ENCODE assay signal across 10 cellular contexts in genomic region chr7:44990520-44991023, GRCh38. TPM values are rescaled to one million over a fixed set of nuclear protein-coding genes. Genes with fewer than 3 reads are reported as not detected.
DNase-seq lines count a peak whose midpoint lies in the region; ATAC-seq, FAIRE-seq and TF ChIP-seq lines count a peak whose summit lies in the region.
"Had no signal": no experiment of that assay in that cellular context is flagged by ENCODE, and none has a peak within 500 bp of the region (broad histone marks: within the 10 kb centered on the region; RNA-seq: fewer than 3 reads in every experiment).

No MANE protein-coding gene starts in this region.

- intact Hi-C loops in endothelial cell of umbilical vein (cut with micrococcal nuclease) (loop anchor here (1.0 kb wide), 1 partner anchor 9 kb away; no protein-coding TSS in a partner anchor), right lobe of liver (cut with DNase I) (no loop called here)

- H3K4me1 ChIP-seq in HEK293 (ENCODE audit: control insufficient read depth, insufficient read depth, low read length) = peaks cover 5% of the 10 kb centered on the region
- peaks cover 29% of the 10 kb centered on the region for H3K4me1 ChIP-seq in OCI-LY1 (ENCODE audit: insufficient read depth, low read length, severe bottlenecking)
- H3K4me1 ChIP-seq in endothelial cell of umbilical vein (ENCODE audit: control insufficient read depth, extremely low read depth, insufficient read depth, low read length) = peaks cover 27% of the 10 kb centered on the region
- peaks cover 0 to 7% (median 0%) of the 10 kb centered on the region in 4 donors for H3K4me1 ChIP-seq in right lobe of liver

- no peaks in the 10 kb centered on the region for H3K9me3 ChIP-seq in HEK293 (ENCODE audit: control insufficient read depth, insufficient read depth, low read depth, low read length)
- no peaks in the 10 kb centered on the region for H3K9me3 ChIP-seq in OCI-LY1 (ENCODE audit: low read length)
- H3K9me3 ChIP-seq in endothelial cell of umbilical vein (replicated peaks; ENCODE audit: control insufficient read depth, insufficient read depth, low read length) = no peaks in the 10 kb centered on the region
- no peaks in the 10 kb centered on the region for H3K9me3 ChIP-seq in right lobe of liver

- WGBS in right lobe of liver (ENCODE audit: insufficient coverage, low coverage, low lambda C conversion rate, missing lambda C conversion rate) = 76% methylated on average over 4 of the region's 4 CpGs

- no peak overlapping the region for H3K4me2 ChIP-seq in OCI-LY1 (ENCODE audit: low read length)
- H3K4me2 ChIP-seq in endothelial cell of umbilical vein (ENCODE audit: insufficient read depth, low read length) = no peak overlapping the region

- DNase-seq in endothelial cell of umbilical vein (ENCODE audit: low read depth, low spot score) (peak; percentile 91), putamen (ENCODE audit: low spot score) (peak; percentile 64), SW 1271 (lab: John Stamatoyannopoulos, UW) (no peak), Kasumi-1 (lab: John Stamatoyannopoulos, UW) (no peak), right lobe of liver (no peak)
- DNase-seq: NCI-H146; stimulated activated CD4-positive, alpha-beta T cell treated with anti-CD3 and anti-CD28 coated beads, Interleukin-4, amount 100 ng/mL, for 24 hours had no signal

- H3K9ac ChIP-seq in OCI-LY1 (ENCODE audit: low read length) (no peak overlapping the region), endothelial cell of umbilical vein (replicated peaks; ENCODE audit: extremely low read depth, insufficient read depth, low read length) (peak overlapping the region; percentile 58)

- no peak for TF ChIP-seq CTCF in HEK293 (tag by site-specific recombination; IDR thresholded peaks at IDR 0.05)
- TF ChIP-seq CTCF in OCI-LY1 (IDR thresholded peaks at IDR 0.05; ENCODE audit: low read length) = no peak
- no peak for TF ChIP-seq CTCF in endothelial cell of umbilical vein (IDR thresholded peaks at IDR 0.05; ENCODE audit: extremely low read depth in 1 of 2, insufficient read depth in 1 of 2, low read depth in 1 of 2, low read length in 2 of 2)
- no peak for TF ChIP-seq CTCF in right lobe of liver (IDR thresholded peaks at IDR 0.05)

- no peaks in the 10 kb centered on the region for H4K20me1 ChIP-seq in OCI-LY1 (ENCODE audit: insufficient read depth, low read length)
- no peaks in the 10 kb centered on the region for H4K20me1 ChIP-seq in endothelial cell of umbilical vein (replicated peaks; ENCODE audit: control insufficient read depth, extremely low read depth, insufficient read depth, low read length)

- H3F3A ChIP-seq in OCI-LY1 (ENCODE audit: insufficient read depth, low read length) = peaks cover 6% of the 10 kb centered on the region

- peak overlapping the region; percentile 11; the same call in 1 of the 2 replicates for H3K27ac ChIP-seq in HEK293 (ENCODE audit: extremely low read depth, low read depth, low read length)
- peak overlapping the region; percentile 26 for H3K27ac ChIP-seq in OCI-LY1 (ENCODE audit: low read depth, low read length, poor library complexity, severe bottlenecking)
- H3K27ac ChIP-seq in endothelial cell of umbilical vein (ENCODE audit: insufficient read depth, low read depth, low read length) = peak overlapping the region; percentile 98
- H3K27ac ChIP-seq in right lobe of liver = no peak overlapping the region

- dilution Hi-C loops in endothelial cell of umbilical vein (cut with MboI; ENCODE audit: extremely low pct_ligation_motif_present, low sequenced_read_pairs) = no loop called here

- no peaks in the 10 kb centered on the region for H3K27me3 ChIP-seq in OCI-LY1 (ENCODE audit: insufficient read depth, low read length)
- no peaks in the 10 kb centered on the region for H3K27me3 ChIP-seq in endothelial cell of umbilical vein (ENCODE audit: control insufficient read depth in 2 of 2, insufficient read depth in 2 of 2, low read length in 2 of 2)
- H3K27me3 ChIP-seq in right lobe of liver = no peaks in the 10 kb centered on the region

- H3K79me2 ChIP-seq in OCI-LY1 (ENCODE audit: insufficient read depth, low read length) (peaks cover 9% of the 10 kb centered on the region), endothelial cell of umbilical vein (ENCODE audit: control insufficient read depth, insufficient read depth, low read length) (peaks cover 9% of the 10 kb centered on the region)

- CTCF ChIA-PET in HEK293 (lab: Yijun Ruan, JAX) = interaction anchor here (0.6 to 1.8 kb wide), 3 partner anchors 16 to 128 kb away, joined by 3 to 4 read pairs (median 4); no protein-coding TSS in a partner anchor
- CTCF ChIA-PET in endothelial cell of umbilical vein (lab: Charles Lee) = interaction anchor here (1.1 to 3.2 kb wide), 4 partner anchors 9 to 145 kb away, joined by 3 to 21 read pairs (median 12); partner anchors contain the start of gene CCM2

- peaks cover 0 to 6% of the 10 kb centered on the region in 2 experiments; a peak in 1 of 3 replicates for H3K36me3 ChIP-seq in HEK293 (ENCODE audit: control insufficient read depth in 2 of 2, insufficient read depth in 1 of 2, low read length in 2 of 2)
- peaks cover 7% of the 10 kb centered on the region for H3K36me3 ChIP-seq in OCI-LY1 (ENCODE audit: insufficient read depth, low read length)
- H3K36me3 ChIP-seq in endothelial cell of umbilical vein (ENCODE audit: control insufficient read depth in 2 of 2, extremely low read depth in 1 of 2, insufficient read depth in 2 of 2, low read length in 2 of 2) = no peaks in the 10 kb centered on the region
- no peaks in the 10 kb centered on the region for H3K36me3 ChIP-seq in right lobe of liver

- POLR2A ChIA-PET in HEK293 (lab: Yijun Ruan, JAX) = interaction anchor here (1.6 kb wide), 1 partner anchor 9 kb away, joined by 5 read pairs; the partner anchor contains the start of gene CCM2
- POLR2A ChIA-PET in endothelial cell of umbilical vein (lab: Charles Lee) = interaction anchor here (0.9 kb wide), 1 partner anchor 108 kb away, joined by 3 read pairs; no protein-coding TSS in a partner anchor

- no peaks in the 10 kb centered on the region for H3K9me1 ChIP-seq in endothelial cell of umbilical vein (replicated peaks; ENCODE audit: control insufficient read depth, extremely low read depth, insufficient read depth, low read length)

- no peaks in the 10 kb centered on the region for H3K9me2 ChIP-seq in OCI-LY1 (ENCODE audit: low read depth, low read length)

- H3K4me3 ChIP-seq in HEK293 (ENCODE audit: low read depth, low read length) = no peak overlapping the region
- no peak overlapping the region for H3K4me3 ChIP-seq in OCI-LY1 (ENCODE audit: low read depth, low read length, poor library complexity, severe bottlenecking)
- H3K4me3 ChIP-seq in endothelial cell of umbilical vein (replicated peaks in 1 of 3; ENCODE audit: insufficient read depth in 1 of 3, low read depth in 1 of 3, low read length in 3 of 3) = no peak overlapping the region
- no peak overlapping the region for H3K4me3 ChIP-seq in right lobe of liver

- BruUV-seq in endothelial cell of umbilical vein (replicated peaks; lab: Mats Ljungman, UMichigan) = no TSS peak

- FAIRE-seq in endothelial cell of umbilical vein (lab: Jason Lieb, UNC) = peak; percentile 80

- ATAC-seq in GM21786 (IDR thresholded peaks at IDR 0.05; ENCODE audit: unreplicated experiment) = no peak
- no peak for ATAC-seq in right lobe of liver

- TF ChIP-seq POLR2A in endothelial cell of umbilical vein (IDR thresholded peaks at IDR 0.05; ENCODE audit: low read depth, low read length) = no peak
- no peak for TF ChIP-seq POLR2A in right lobe of liver (IDR thresholded peaks at IDR 0.05)

- H2AFZ ChIP-seq in OCI-LY1 (ENCODE audit: low read length) = no peak overlapping the region
- peak overlapping the region; percentile 58 for H2AFZ ChIP-seq in endothelial cell of umbilical vein (ENCODE audit: low read depth, low read length)

TF ChIP-seq in HEK293, 187 proteins besides CTCF, POLR2A, EP300 and RAD21 (continues in another document):
- TF ChIP-seq ZNF621 (tag by site-specific recombination; IDR thresholded peaks at IDR 0.05) (no peak), ZFP69B (tag by site-specific recombination; IDR thresholded peaks at IDR 0.05) (no peak), TRIM28 (IDR thresholded peaks at IDR 0.05; ENCODE audit: borderline replicate concordance, low read length) (0 out of 2 replicates have a peak, but pooled peaks have one; percentile 27), ZNF155 (tag by site-specific recombination; IDR thresholded peaks at IDR 0.05) (no peak)

TF ChIP-seq in endothelial cell of umbilical vein, 7 proteins besides CTCF, POLR2A, EP300 and RAD21 (continues in another document):
- TF ChIP-seq FOS (IDR thresholded peaks at IDR 0.05; ENCODE audit: borderline replicate concordance, insufficient read depth, low read length) (peak; percentile 66), POLR2AphosphoS5 (IDR thresholded peaks at IDR 0.05; ENCODE audit: insufficient read depth, low read depth, low read length) (peak; percentile 51), JUN (IDR thresholded peaks at IDR 0.05; ENCODE audit: borderline replicate concordance, insufficient read depth, insufficient read length, low read depth) (peak; percentile 62), MAX (IDR thresholded peaks at IDR 0.05; ENCODE audit: insufficient read depth, insufficient read length) (no peak)

RNA-seq across cellular contexts. Expression of gene CCM2, which starts 9.4 kb away (rescaled TPM):
- total RNA-seq in endothelial cell of umbilical vein (57.4 and 66.1 TPM in 2 replicates), right lobe of liver (10 to 100 TPM; 29.4 to 70.7 (median 37.9) TPM)
- polyA plus RNA-seq in endothelial cell of umbilical vein = 70.4 and 82.1 TPM in 2 replicates
- 60.9 and 68.3 TPM in 2 replicates for polyA plus RNA-seq in endothelial cell of umbilical vein (2011; cell fraction: cytosol; rRNA removed)
- 52.5 and 60.0 TPM in 2 replicates for polyA plus RNA-seq in endothelial cell of umbilical vein (2011; cell fraction: nucleus; rRNA removed)
- polyA plus RNA-seq in endothelial cell of umbilical vein (2012) = 41.7 and 45.2 TPM in 2 replicates
- 40.4 and 49.1 TPM in 2 replicates for polyA minus RNA-seq in endothelial cell of umbilical vein
- 13.0 TPM for polyA minus RNA-seq in endothelial cell of umbilical vein (2011; cell fraction: cytosol; rRNA and poly(A)+ RNA removed)
- 18.2 and 20.2 TPM in 2 replicates for polyA minus RNA-seq in endothelial cell of umbilical vein (2011; cell fraction: nucleus; rRNA and poly(A)+ RNA removed)

RNA-seq across cellular contexts. Expression of gene MYO1G, which starts 11.8 kb away (rescaled TPM):
- total RNA-seq in endothelial cell of umbilical vein (0.11 and 0.12 TPM in 2 replicates), right lobe of liver (1 to 10 TPM in 5 of 6 experiments, under 1 TPM in 1; 0.92 to 4.5 (median 2.0) TPM)
- polyA plus RNA-seq in endothelial cell of umbilical vein = 0.06 TPM in 1 of 2 replicates, not detected in the other
- polyA plus RNA-seq in endothelial cell of umbilical vein (2011; cell fraction: cytosol; rRNA removed) = 0.03 TPM in 1 of 2 replicates, not detected in the other
- 0.11 and 0.15 TPM in 2 replicates for polyA plus RNA-seq in endothelial cell of umbilical vein (2011; cell fraction: nucleus; rRNA removed)
- polyA plus RNA-seq in endothelial cell of umbilical vein (2012) = 0.07 TPM in 1 of 2 replicates, not detected in the other
- polyA minus RNA-seq in endothelial cell of umbilical vein = 0.05 and 0.15 TPM in 2 replicates
- polyA minus RNA-seq in endothelial cell of umbilical vein (2011; cell fraction: cytosol; rRNA and poly(A)+ RNA removed) = 47.1 TPM
- 0.38 and 0.48 TPM in 2 replicates for polyA minus RNA-seq in endothelial cell of umbilical vein (2011; cell fraction: nucleus; rRNA and poly(A)+ RNA removed)

Comparison
In these comparisons a context has a peak if more than half of its experiments do, and no peak if none do; other contexts are left out.
1. H3K27ac ChIP-seq: peak in HEK293 (single experiment), OCI-LY1 (single experiment) and endothelial cell of umbilical vein (single experiment); none in right lobe of liver (0 of 3).
2. DNase-seq: peak in endothelial cell of umbilical vein (single experiment) and putamen (single experiment); none in SW 1271 (0 of 2), Kasumi-1 (0 of 2) and right lobe of liver (0 of 3).